Comparison of ENCODE assay signal across 22 cellular contexts in the genomic region with DNA sequence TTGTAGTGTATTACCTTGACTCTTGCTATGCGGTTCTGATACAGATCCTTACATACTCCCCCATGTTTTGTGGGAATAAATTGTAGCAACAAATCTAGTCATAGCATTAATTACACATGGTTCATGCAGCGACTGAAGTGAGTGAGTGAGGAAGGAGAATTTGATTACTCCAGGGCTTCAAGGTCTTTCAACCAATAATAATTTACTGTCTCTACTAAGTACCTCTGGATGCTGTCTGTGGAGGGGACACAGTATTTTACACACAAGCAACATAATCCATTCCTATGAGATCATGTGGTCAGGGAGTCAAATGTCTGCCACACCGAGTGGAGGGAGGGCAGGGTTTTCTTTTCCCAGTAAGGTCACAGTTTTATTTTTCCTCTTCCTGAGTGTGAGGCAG.
"Had no signal": no experiment of that assay in that cellular context is flagged by ENCODE, and none has a peak within 500 bp of the region (broad histone marks: within the 10 kb centered on the region; RNA-seq: fewer than 3 reads in every experiment).

No MANE protein-coding gene starts in this region.

- H3K36me3 Mint-ChIP-seq: memory B cell; natural killer cell; neural progenitor cell; stimulated activated memory B cell treated with anti-CD40 and anti-IgM and Interleukin-4, amounts not matched to agents 10 μg/mL and 1 μg/mL and 100 μg/mL, for 72 hours had no signal

- H3K27ac Mint-ChIP-seq: memory B cell; natural killer cell; neural progenitor cell; progenitor cell of endocrine pancreas; stimulated activated memory B cell treated with anti-CD40 and anti-IgM and Interleukin-4, amounts not matched to agents 10 μg/mL and 1 μg/mL and 100 μg/mL, for 72 hours; stimulated activated naive CD8-positive, alpha-beta T cell treated with anti-CD3 and anti-CD28 coated beads, Interleukin-15, Interleukin-2, amounts not matched to agents 100 ng/mL and 50 ng/mL, for 24 hours had no signal

- H3K79me2 ChIP-seq: parathyroid adenoma had no signal

- DNase-seq: cortex of kidney; effector CD4-positive, alpha-beta T cell; head of caudate nucleus; natural killer cell; stimulated activated CD4-positive, alpha-beta T cell treated with anti-CD3 and anti-CD28 coated beads, Interleukin-2, amount 100 ng/mL, for 24 hours; stimulated activated CD4-positive, alpha-beta T cell treated with anti-CD3 and anti-CD28 coated beads, Interleukin-4, amount 100 ng/mL, for 4 hours; upper lobe of left lung had no signal

- H3K27ac ChIP-seq: neural progenitor cell, parathyroid adenoma, thoracic aorta, tibial nerve, upper lobe of left lung had no signal

- ATAC-seq: left lobe of liver; natural killer cell; sciatic nerve; stimulated activated memory B cell treated with anti-CD40 and anti-IgM and Interleukin-4, amounts not matched to agents 10 μg/mL and 1 μg/mL and 100 μg/mL, for 72 hours had no signal

- H3K4me2 ChIP-seq: neural progenitor cell, smooth muscle cell had no signal

- H3K4me3 Mint-ChIP-seq: memory B cell; natural killer cell; neural progenitor cell; stimulated activated memory B cell treated with anti-CD40 and anti-IgM and Interleukin-4, amounts not matched to agents 10 μg/mL and 1 μg/mL and 100 μg/mL, for 72 hours; stimulated activated naive CD8-positive, alpha-beta T cell treated with anti-CD3 and anti-CD28 coated beads, Interleukin-15, Interleukin-2, amounts not matched to agents 100 ng/mL and 50 ng/mL, for 24 hours had no signal

- FAIRE-seq: frontal cortex, keratinocyte, urothelium cell line had no signal

- H3K27me3 Mint-ChIP-seq: memory B cell; stimulated activated memory B cell treated with anti-CD40 and anti-IgM and Interleukin-4, amounts not matched to agents 10 μg/mL and 1 μg/mL and 100 μg/mL, for 72 hours; stimulated activated naive CD8-positive, alpha-beta T cell treated with anti-CD3 and anti-CD28 coated beads, Interleukin-15, Interleukin-2, amounts not matched to agents 100 ng/mL and 50 ng/mL, for 24 hours had no signal

- H3K4me1 ChIP-seq: neural progenitor cell, parathyroid adenoma, tibial nerve, upper lobe of left lung had no signal

- H3K9me3 Mint-ChIP-seq: neural progenitor cell; stimulated activated naive CD8-positive, alpha-beta T cell treated with anti-CD3 and anti-CD28 coated beads, Interleukin-15, Interleukin-2, amounts not matched to agents 100 ng/mL and 50 ng/mL, for 24 hours had no signal

- H3K9me3 ChIP-seq: thoracic aorta, tibial nerve, upper lobe of left lung had no signal

- H3K4me3 ChIP-seq: lung, neural progenitor cell, smooth muscle cell, thoracic aorta, tibial nerve, upper lobe of left lung had no signal

- H3K36me3 ChIP-seq: neural progenitor cell, thoracic aorta, tibial nerve, upper lobe of left lung had no signal

- H2AFZ ChIP-seq: neural progenitor cell, parathyroid adenoma had no signal

- H3K27me3 ChIP-seq: neural progenitor cell, tibial nerve, upper lobe of left lung had no signal

- H3K9ac ChIP-seq: neural progenitor cell, parathyroid adenoma had no signal

- H3K4me1 Mint-ChIP-seq: memory B cell; natural killer cell; neural progenitor cell; stimulated activated memory B cell treated with anti-CD40 and anti-IgM and Interleukin-4, amounts not matched to agents 10 μg/mL and 1 μg/mL and 100 μg/mL, for 72 hours had no signal
